In genomic region chr2:9754532-9754887, GRCh38 we compare ENCODE assay signal across 13 cellular contexts.
DNase-seq lines count a peak whose midpoint lies in the region; ATAC-seq, FAIRE-seq and TF ChIP-seq lines count a peak whose summit lies in the region.
"Had no signal": no experiment of that assay in that cellular context is flagged by ENCODE, and none has a peak within 500 bp of the region (broad histone marks: within the 10 kb centered on the region; RNA-seq: fewer than 3 reads in every experiment).

No MANE protein-coding gene starts in this region.

- H3K27ac Mint-ChIP-seq in type B pancreatic cell = peak overlapping the region; percentile 37

- TF ChIP-seq POLR2A in HepG2 (IDR thresholded peaks at IDR 0.05; ENCODE audit: insufficient read depth in 1 of 2, low read depth in 2 of 2, low read length in 2 of 2) (no peak), right lobe of liver (IDR thresholded peaks at IDR 0.05) (no peak)

- WGBS in HepG2 (ENCODE audit: low lambda C conversion rate) = 48% methylated on average over 6 of the region's 6 CpGs
- 72% methylated on average over 6 of the region's 6 CpGs for WGBS in right lobe of liver (ENCODE audit: insufficient coverage, low coverage, low lambda C conversion rate, missing lambda C conversion rate)
- 83 to 84% methylated on average over 6 of the region's 6 CpGs for WGBS in pancreas, 2 donors

- TF ChIP-seq CTCF in HepG2 (CRISPR knock-in tag; IDR thresholded peaks at IDR 0.05) (no peak), right lobe of liver (IDR thresholded peaks at IDR 0.05) (no peak), OCI-LY3 (IDR thresholded peaks at IDR 0.05; ENCODE audit: low read depth, low read length) (no peak), type B pancreatic cell (conservative IDR thresholded peaks at IDR 0.05) (no peak), GM10266 (IDR thresholded peaks at IDR 0.05; ENCODE audit: control insufficient read depth, insufficient read depth, low read depth, missing control alignments) (no peak), pancreas (IDR thresholded peaks at IDR 0.05) (no peak)

- H4K20me1 ChIP-seq in HepG2 (ENCODE audit: insufficient read depth, low read length) (no peaks in the 10 kb centered on the region), OCI-LY3 (ENCODE audit: insufficient read depth, low read length) (no peaks in the 10 kb centered on the region)

- no peaks in the 10 kb centered on the region for H3K36me3 Mint-ChIP-seq in type B pancreatic cell

- no peak overlapping the region for H3K4me3 Mint-ChIP-seq in type B pancreatic cell

- H3K4me1 ChIP-seq in HepG2 (ENCODE audit: insufficient read depth, low read length) = peaks cover 17% of the 10 kb centered on the region
- H3K4me1 ChIP-seq in right lobe of liver = no peaks in the 10 kb centered on the region
- peaks cover 31% of the 10 kb centered on the region for H3K4me1 ChIP-seq in OCI-LY3 (ENCODE audit: low read length)
- H3K4me1 ChIP-seq in effector memory CD4-positive, alpha-beta T cell (ENCODE audit: control insufficient read depth, insufficient read depth, low read length, poor library complexity, severe bottlenecking) = peaks cover 35% of the 10 kb centered on the region
- peaks cover 0 to 10% (median 0%) of the 10 kb centered on the region in 3 donors for H3K4me1 ChIP-seq in pancreas

- BruUV-seq in HepG2 (replicated peaks; lab: Mats Ljungman, UMichigan) = no TSS peak

- intact Hi-C loops in HepG2 (cut with micrococcal nuclease; ENCODE audit: unreplicated experiment) (no loop called here), right lobe of liver (cut with DNase I) (no loop called here), pancreas (cut with DNase I) (no loop called here)

- in situ Hi-C loops in HepG2 (cut with HindIII; ENCODE audit: extremely low pct_ligation_motif_present, low pct_unique_long_range_greater_than_20kb) = no loop called here

- no peaks in the 10 kb centered on the region for H3K36me3 ChIP-seq in HepG2 (replicated peaks in 1 of 2; ENCODE audit: control insufficient read depth in 1 of 2, insufficient read depth in 2 of 2, low read length in 2 of 2)
- H3K36me3 ChIP-seq in right lobe of liver = no peaks in the 10 kb centered on the region
- no peaks in the 10 kb centered on the region for H3K36me3 ChIP-seq in OCI-LY3 (replicated peaks; ENCODE audit: low read depth, low read length)
- no peaks in the 10 kb centered on the region for H3K36me3 ChIP-seq in effector memory CD4-positive, alpha-beta T cell (ENCODE audit: control insufficient read depth, insufficient read depth, low read length)
- no peaks in the 10 kb centered on the region for H3K36me3 ChIP-seq in pancreas

- H3K9me3 Mint-ChIP-seq in type B pancreatic cell = no peaks in the 10 kb centered on the region

- peaks cover 52% of the 10 kb centered on the region for H3K4me1 Mint-ChIP-seq in type B pancreatic cell (ENCODE audit: unreplicated experiment)

- no peaks in the 10 kb centered on the region for H3K79me2 ChIP-seq in HepG2 (ENCODE audit: insufficient read depth, low read length)
- no peaks in the 10 kb centered on the region for H3K79me2 ChIP-seq in OCI-LY3 (ENCODE audit: low read length)

- H3K27me3 ChIP-seq in HepG2 (ENCODE audit: control insufficient read depth in 1 of 2, insufficient read depth in 2 of 2, low read length in 2 of 2) (peaks cover 18 to 92% of the 10 kb centered on the region in 2 experiments), right lobe of liver (no peaks in the 10 kb centered on the region), OCI-LY3 (ENCODE audit: low read depth, low read length) (peaks cover 52% of the 10 kb centered on the region), pancreas (no peaks in the 10 kb centered on the region)
- no peaks in the 10 kb centered on the region for H3K27me3 ChIP-seq in effector memory CD4-positive, alpha-beta T cell (replicated peaks; ENCODE audit: control insufficient read depth, insufficient read depth, low read length, poor library complexity, severe bottlenecking)

- peaks cover 25% of the 10 kb centered on the region for H3K27me3 Mint-ChIP-seq in type B pancreatic cell

- H2AFZ ChIP-seq in HepG2 (ENCODE audit: low read length) (no peak overlapping the region), OCI-LY3 (ENCODE audit: low read depth, low read length) (peak overlapping the region; percentile 42; the same call in 1 of the 2 replicates)

- ATAC-seq in HepG2 = no peak
- ATAC-seq in right lobe of liver = no peak
- no peak for ATAC-seq in GM18873 (IDR thresholded peaks at IDR 0.05; ENCODE audit: low FRiP score, unreplicated experiment)
- ATAC-seq in pancreas = no peak
- ATAC-seq: Right ventricle myocardium inferior had no signal

- H3K9me3 ChIP-seq in HepG2 (ENCODE audit: low read length) (no peaks in the 10 kb centered on the region), right lobe of liver (no peaks in the 10 kb centered on the region), OCI-LY3 (ENCODE audit: insufficient read depth, low read length) (no peaks in the 10 kb centered on the region), pancreas (no peaks in the 10 kb centered on the region)
- no peaks in the 10 kb centered on the region for H3K9me3 ChIP-seq in effector memory CD4-positive, alpha-beta T cell (ENCODE audit: control insufficient read depth, low read length)

- TF ChIP-seq RAD21 in HepG2 (CRISPR knock-in tag; IDR thresholded peaks at IDR 0.05) = no peak

- FAIRE-seq in HepG2 (lab: Jason Lieb, UNC) (no peak), pancreas (lab: Jason Lieb, UNC) (no peak)

- TF ChIP-seq EP300 in HepG2 (IDR thresholded peaks at IDR 0.05; ENCODE audit: low read depth in 2 of 2, low read length in 2 of 2) (no peak), HepG2 (CRISPR knock-in tag; IDR thresholded peaks at IDR 0.05; ENCODE audit: borderline replicate concordance) (no peak)

- H3K27ac ChIP-seq in HepG2 (ENCODE audit: extremely low read length, insufficient read depth, low read length) (no peak overlapping the region), right lobe of liver (no peak overlapping the region), OCI-LY3 (ENCODE audit: low read length) (no peak overlapping the region), pancreas (no peak overlapping the region)
- H3K27ac ChIP-seq in effector memory CD4-positive, alpha-beta T cell (ENCODE audit: insufficient read depth, low read length, poor library complexity, severe bottlenecking) = peak overlapping the region; percentile 64

- H3K4me2 ChIP-seq in HepG2 (ENCODE audit: low read depth, low read length) (no peak overlapping the region), OCI-LY3 (ENCODE audit: low read length) (peak overlapping the region; percentile 88)

- H3K4me3 ChIP-seq in HepG2 (replicated peaks in 1 of 3; ENCODE audit: insufficient read depth in 1 of 3, low read depth in 2 of 3, low read length in 3 of 3) (no peak overlapping the region), right lobe of liver (no peak overlapping the region), OCI-LY3 (ENCODE audit: low read length) (peak overlapping the region; percentile 72), pancreas (no peak overlapping the region)
- H3K4me3 ChIP-seq in effector memory CD4-positive, alpha-beta T cell (ENCODE audit: insufficient read depth, low read depth, low read length, poor library complexity, severe bottlenecking) = peak overlapping the region; percentile 16

- POLR2A ChIA-PET in HepG2 (lab: Yijun Ruan, JAX) = no interaction called here

- no peak overlapping the region for H3K9ac ChIP-seq in HepG2 (ENCODE audit: insufficient read depth, low read depth, low read length)
- peak overlapping the region; percentile 6; the same call in 1 of the 2 replicates for H3K9ac ChIP-seq in OCI-LY3 (ENCODE audit: low read length)

- no peak for DNase-seq in HepG2 (ENCODE audit: low spot score)
- no peak for DNase-seq in right lobe of liver
- no peak for DNase-seq in effector memory CD4-positive, alpha-beta T cell
- no peak for DNase-seq in type B pancreatic cell (ENCODE audit: extremely low spot score, unreplicated experiment)
- no peak for DNase-seq in GM10266 (ENCODE audit: extremely low spot score)
- DNase-seq in pancreas = no peak
- DNase-seq: GOT3, kidney glomerular epithelial cell, NCI-H2029, NCI-H748 treated with DMSO at 0.1 percent for 48 hours had no signal

- CTCF ChIA-PET in HepG2 (lab: Yijun Ruan, JAX; ENCODE audit: low intra/inter-chr PET ratio, low total read pairs) = no interaction called here

TF ChIP-seq in HepG2, 621 proteins besides CTCF, POLR2A, EP300 and RAD21:
- TF ChIP-seq CREB1 (IDR thresholded peaks at IDR 0.05) (peak; percentile 12; the same call in 1 of the 2 replicates), CREB1 (CRISPR knock-in tag; IDR thresholded peaks at IDR 0.05) (no peak), MAFK (conservative IDR thresholded peaks at IDR 0.05 in 1 of 2, IDR thresholded peaks at IDR 0.05 in 1 of 2; ENCODE audit: low read length in 2 of 2) (peak; percentile 43 to 73), RBFOX2 (IDR thresholded peaks at IDR 0.05; ENCODE audit: low read depth, low read length) (no peak)

Comparison
In these comparisons a context has a peak if more than half of its experiments do, and no peak if none do; other contexts are left out.
1. H3K4me3 ChIP-seq: peak in OCI-LY3 (single experiment) and effector memory CD4-positive, alpha-beta T cell (single experiment); none in HepG2 (0 of 3), right lobe of liver (0 of 3) and pancreas (0 of 4).